ENCODE assay signal across 34 cellular contexts in the genomic region with DNA sequence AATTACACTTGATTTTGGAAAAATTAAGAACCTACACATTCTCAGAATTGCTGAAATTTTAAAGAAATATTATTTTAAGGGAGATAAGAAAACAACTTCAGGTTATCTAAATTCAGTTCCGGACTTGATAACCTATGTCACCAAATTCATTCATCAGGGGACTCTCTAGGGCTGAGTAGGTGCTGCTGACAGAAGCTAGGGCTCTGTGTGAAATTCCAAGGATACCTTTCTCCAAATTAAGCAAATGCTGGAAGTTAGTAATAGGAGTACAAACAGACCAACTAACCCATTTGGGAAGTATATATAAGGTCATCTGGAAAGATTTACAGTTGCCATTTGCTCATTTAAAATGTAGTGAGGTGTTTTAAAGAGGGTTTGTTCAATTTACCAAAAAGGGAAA.
"Had no signal": no experiment of that assay in that cellular context is flagged by ENCODE, and none has a peak within 500 bp of the region (broad histone marks: within the 10 kb centered on the region; RNA-seq: fewer than 3 reads in every experiment).

No MANE protein-coding gene starts in this region.

- H3K4me3 Mint-ChIP-seq: activated B cell treated with CpG ODN at 0.5 μM for 24 hours; activated CD4-positive, alpha-beta memory T cell treated with anti-CD3 and anti-CD28 coated beads for 36 hours; activated CD4-positive, alpha-beta T cell treated with anti-CD3 and anti-CD28 coated beads, Interleukin-2, amount 10 ng/mL, durations not matched to agents 24 days and 14 days; activated CD8-positive, alpha-beta T cell treated with anti-CD3 and anti-CD28 coated beads for 36 hours; activated naive CD4-positive, alpha-beta T cell treated with anti-CD3 and anti-CD28 coated beads for 36 hours; activated naive CD8-positive, alpha-beta T cell treated with anti-CD3 and anti-CD28 coated beads for 36 hours; activated T-cell treated with anti-CD3 and anti-CD28 coated beads, Interleukin-2, amount 50 U/mL, for 4 hours; activated T-cell treated with anti-CD3 and anti-CD28 coated beads, Interleukin-2, amount 50 U/mL, for 72 hours; activated T-helper 1 cell treated with anti-CD3 and anti-CD28 coated beads, Interleukin-12 subunit alpha, Interleukin-12 subunit beta, Interleukin-2, Interleukin-4 antibody, amounts not matched to agents 30 ng/mL and 10 ng/mL and 1 ng/mL, durations not matched to agents 14 hours and 24 hours and 36 hours; activated T-helper 17 cell treated with anti-CD3 and anti-CD28 coated beads, Interleukin-2, amount 50 U/mL, for 72 hours; brain; T-cell; T-helper 17 cell; T-helper 2 cell treated with Interferon-gamma antibody and Interleukin-4, amounts not matched to agents 5 μg/mL and 100 μg/mL, for 36 hours had no signal

- H3K27me3 ChIP-seq: adrenal gland had no signal

- FAIRE-seq: bronchial epithelial cell, TTC549 had no signal

- H3K9me3 ChIP-seq: adrenal gland had no signal

- H3K4me3 ChIP-seq: adrenal gland had no signal

- H3K4me1 Mint-ChIP-seq: activated B cell treated with CpG ODN at 0.5 μM for 24 hours; activated T-helper 17 cell treated with anti-CD3 and anti-CD28 coated beads, Interleukin-2, amount 50 U/mL, for 72 hours; T-helper 17 cell had no signal

- H3K27ac ChIP-seq: adrenal gland, VCaP had no signal

- DNase-seq: activated B cell treated with CpG ODN at 0.5 μM for 24 hours; activated CD4-positive, alpha-beta memory T cell treated with anti-CD3 and anti-CD28 coated beads for 36 hours; activated CD4-positive, alpha-beta T cell treated with anti-CD3 and anti-CD28 coated beads for 4 hours; activated CD4-positive, alpha-beta T cell treated with anti-CD3 and anti-CD28 coated beads, Interleukin-2, amount 10 ng/mL, durations not matched to agents 24 days and 14 days; activated CD4-positive, alpha-beta T cell treated with anti-CD3 and anti-CD28 coated beads, Interleukin-2, amount 50 U/mL, for 1 hour; activated CD4-positive, alpha-beta T cell treated with anti-CD3 and anti-CD28 coated beads, Interleukin-2, amount 50 U/mL, for 4 hours; activated CD4-positive, CD25-positive, alpha-beta regulatory T cell treated with anti-CD3 and anti-CD28 coated beads, Interleukin-2, amount 50 U/mL, for 72 hours; activated CD8-positive, alpha-beta memory T cell treated with anti-CD3 and anti-CD28 coated beads, Interleukin-2, amount 50 U/mL, for 4 hours; activated CD8-positive, alpha-beta T cell treated with anti-CD3 and anti-CD28 coated beads for 36 hours; activated effector memory CD4-positive, alpha-beta T cell treated with anti-CD3 and anti-CD28 coated beads, Interleukin-2, amount 50 U/mL, for 16 hours; activated gamma-delta T cell treated with Interleukin-2 at 50 U/mL for 16 hours; activated naive CD4-positive, alpha-beta T cell; activated naive CD4-positive, alpha-beta T cell treated with anti-CD3 and anti-CD28 coated beads for 36 hours; activated naive CD4-positive, alpha-beta T cell treated with anti-CD3 and anti-CD28 coated beads, Interleukin-2, amount 50 U/mL, for 16 hours; activated naive CD8-positive, alpha-beta T cell treated with anti-CD3 and anti-CD28 coated beads for 36 hours; activated T-cell treated with anti-CD3 and anti-CD28 coated beads for 4 hours; activated T-cell treated with anti-CD3 and anti-CD28 coated beads, Interleukin-2, amount 50 U/mL, for 1 hour; activated T-cell treated with anti-CD3 and anti-CD28 coated beads, Interleukin-2, amount 50 U/mL, for 4 hours; activated T-cell treated with anti-CD3 and anti-CD28 coated beads, Interleukin-2, amount 50 U/mL, for 72 hours; adrenal gland; amniotic stem cell; aorta; central memory CD4-positive, alpha-beta T cell; T-cell; T-helper 17 cell; T-helper 9 cell had no signal

- ATAC-seq: activated CD8-positive, alpha-beta T cell treated with anti-CD3 and anti-CD28 coated beads for 36 hours; activated naive CD4-positive, alpha-beta T cell treated with anti-CD3 and anti-CD28 coated beads, Interleukin-2, amount 50 U/mL, for 72 hours; activated T-cell treated with anti-CD3 and anti-CD28 coated beads, Interleukin-2, amount 50 U/mL, for 4 hours; activated T-cell treated with anti-CD3 and anti-CD28 coated beads, Interleukin-2, amount 50 U/mL, for 72 hours; activated T-helper 17 cell treated with anti-CD3 and anti-CD28 coated beads, Interleukin-2, amount 50 U/mL, for 72 hours; T-cell; T-helper 17 cell had no signal

- H3K27me3 Mint-ChIP-seq: activated B cell treated with CpG ODN at 0.5 μM for 24 hours; activated CD4-positive, alpha-beta memory T cell treated with anti-CD3 and anti-CD28 coated beads for 36 hours; activated CD4-positive, alpha-beta T cell treated with anti-CD3 and anti-CD28 coated beads, Interleukin-2, amount 10 ng/mL, durations not matched to agents 24 days and 14 days; activated CD8-positive, alpha-beta T cell treated with anti-CD3 and anti-CD28 coated beads for 36 hours; activated naive CD8-positive, alpha-beta T cell treated with anti-CD3 and anti-CD28 coated beads for 36 hours; activated T-helper 17 cell treated with anti-CD3 and anti-CD28 coated beads, Interleukin-2, amount 50 U/mL, for 72 hours; brain; T-cell; T-helper 17 cell had no signal

- H3K27ac Mint-ChIP-seq: activated B cell treated with CpG ODN at 0.5 μM for 24 hours; activated CD4-positive, alpha-beta memory T cell treated with anti-CD3 and anti-CD28 coated beads for 36 hours; activated CD4-positive, alpha-beta T cell treated with anti-CD3 and anti-CD28 coated beads, Interleukin-2, amount 10 ng/mL, durations not matched to agents 24 days and 14 days; activated CD8-positive, alpha-beta T cell treated with anti-CD3 and anti-CD28 coated beads for 36 hours; activated naive CD4-positive, alpha-beta T cell treated with anti-CD3 and anti-CD28 coated beads for 36 hours; activated naive CD4-positive, alpha-beta T cell treated with anti-CD3 and anti-CD28 coated beads, Interleukin-2, amount 50 U/mL, for 72 hours; activated naive CD8-positive, alpha-beta T cell treated with anti-CD3 and anti-CD28 coated beads for 36 hours; activated T-helper 1 cell treated with anti-CD3 and anti-CD28 coated beads, Interleukin-12 subunit alpha, Interleukin-12 subunit beta, Interleukin-2, Interleukin-4 antibody, amounts not matched to agents 30 ng/mL and 10 ng/mL and 1 ng/mL, durations not matched to agents 14 hours and 24 hours and 36 hours; activated T-helper 17 cell treated with anti-CD3 and anti-CD28 coated beads, Interleukin-2, amount 50 U/mL, for 72 hours; T-cell; T-helper 17 cell; T-helper 2 cell treated with Interferon-gamma antibody and Interleukin-4, amounts not matched to agents 5 μg/mL and 100 μg/mL, for 36 hours had no signal

- H3K9me3 Mint-ChIP-seq: activated B cell treated with CpG ODN at 0.5 μM for 24 hours; activated CD4-positive, alpha-beta memory T cell treated with anti-CD3 and anti-CD28 coated beads for 36 hours; activated CD4-positive, alpha-beta T cell treated with anti-CD3 and anti-CD28 coated beads, Interleukin-2, amount 10 ng/mL, durations not matched to agents 24 days and 14 days; activated CD8-positive, alpha-beta T cell treated with anti-CD3 and anti-CD28 coated beads for 36 hours; activated naive CD4-positive, alpha-beta T cell treated with anti-CD3 and anti-CD28 coated beads for 36 hours; activated naive CD4-positive, alpha-beta T cell treated with anti-CD3 and anti-CD28 coated beads, Interleukin-2, amount 50 U/mL, for 72 hours; activated naive CD8-positive, alpha-beta T cell treated with anti-CD3 and anti-CD28 coated beads for 36 hours; activated T-cell treated with anti-CD3 and anti-CD28 coated beads, Interleukin-2, amount 50 U/mL, for 4 hours; activated T-cell treated with anti-CD3 and anti-CD28 coated beads, Interleukin-2, amount 50 U/mL, for 72 hours; activated T-helper 1 cell treated with anti-CD3 and anti-CD28 coated beads, Interleukin-12 subunit alpha, Interleukin-12 subunit beta, Interleukin-2, Interleukin-4 antibody, amounts not matched to agents 30 ng/mL and 10 ng/mL and 1 ng/mL, durations not matched to agents 14 hours and 24 hours and 36 hours; activated T-helper 17 cell treated with anti-CD3 and anti-CD28 coated beads, Interleukin-2, amount 50 U/mL, for 72 hours; brain; T-cell; T-helper 2 cell treated with Interferon-gamma antibody and Interleukin-4, amounts not matched to agents 5 μg/mL and 100 μg/mL, for 36 hours had no signal
